Comparison of ENCODE assay signal across 19 cellular contexts in genomic region chr1:175203570-175203969, GRCh38. TPM values are rescaled to one million over a fixed set of nuclear protein-coding genes. Genes with fewer than 3 reads are reported as not detected.
A peak's percentile ranks its signal among the peaks of the same experiment; 100 is the strongest.
DNase-seq lines count a peak whose midpoint lies in the region; ATAC-seq, FAIRE-seq and TF ChIP-seq lines count a peak whose summit lies in the region.
"Had no signal": no experiment of that assay in that cellular context is flagged by ENCODE, and none has a peak within 500 bp of the region (broad histone marks: within the 10 kb centered on the region; RNA-seq: fewer than 3 reads in every experiment).

No MANE protein-coding gene starts in this region.

- H3K36me3 ChIP-seq in GM12878 (ENCODE audit: control insufficient read depth in 2 of 2, insufficient read depth in 2 of 2, low read length in 1 of 2): no peaks in the 10 kb centered on the region
- no peaks in the 10 kb centered on the region for H3K36me3 ChIP-seq in sigmoid colon
- H3K36me3 ChIP-seq: BLaER1 treated with 17β-estradiol and CSF1 and Interleukin-3, amounts not matched to agents 10 nM and 100 nM; HAP-1 had no signal

- no peak overlapping the region for H2AFZ ChIP-seq in GM12878 (ENCODE audit: control insufficient read depth, low read depth, low read length)

- H3K27me3 ChIP-seq in GM12878 (replicated peaks in 1 of 2; ENCODE audit: control insufficient read depth in 2 of 2, insufficient read depth in 2 of 2, low read length in 1 of 2) (no peaks in the 10 kb centered on the region), sigmoid colon (no peaks in the 10 kb centered on the region)
- H3K27me3 ChIP-seq: BLaER1 treated with 17β-estradiol and CSF1 and Interleukin-3, amounts not matched to agents 10 nM and 100 nM had no signal

- DNase-seq in GM12891 (ENCODE audit: insufficient read length, low spot score) (no peak), GM12878 (ENCODE audit: low read depth, low spot score) (no peak), naive B cell (no peak), Right ventricle myocardium inferior (ENCODE audit: missing footprints) (no peak), sigmoid colon (no peak), omental fat pad (ENCODE audit: low spot score) (no peak)
- DNase-seq: ACHN; Calu3; CD8-positive, alpha-beta T cell; DND-41; EL; KBM-7 had no signal

- 52% methylated on average over 2 of the region's 2 CpGs for WGBS in GM12878 (ENCODE audit: insufficient coverage, insufficient replicate concordance, low lambda C conversion rate, missing lambda C conversion rate)
- WGBS in sigmoid colon, 2 donors: 87 to 93% methylated on average over 2 of the region's 2 CpGs

- H3K79me2 ChIP-seq in GM12878 (ENCODE audit: control insufficient read depth, insufficient read depth, low read length): no peaks in the 10 kb centered on the region

- H3K4me1 ChIP-seq in GM12878 (ENCODE audit: control insufficient read depth, insufficient read depth, low read length) (peaks cover 17% of the 10 kb centered on the region), sigmoid colon (peaks cover 0 to 16% (median 15%) of the 10 kb centered on the region in 4 donors)
- H3K4me1 ChIP-seq: HAP-1 had no signal

- RAD21 ChIA-PET in GM12878 (lab: Charles Lee; ENCODE audit: unreplicated experiment): interaction anchor here (1.2 to 3.2 kb wide), 9 partner anchors 12 to 114 kb away, joined by 3 to 20 read pairs (median 5); no protein-coding TSS in a partner anchor

- no peak for TF ChIP-seq RAD21 in GM12878 (IDR thresholded peaks at IDR 0.05; ENCODE audit: insufficient read depth, low read depth, low read length)

- H3K9ac ChIP-seq in GM12878 (ENCODE audit: control insufficient read depth, insufficient read depth, low read length): no peak overlapping the region
- H3K9ac ChIP-seq: BLaER1 treated with 17β-estradiol and CSF1 and Interleukin-3, amounts not matched to agents 10 nM and 100 nM had no signal

- POLR2A ChIA-PET in GM12878 (lab: Charles Lee): interaction anchor here (0.6 to 1.8 kb wide), 3 partner anchors 9 to 47 kb away, joined by 3 to 11 read pairs (median 6); no protein-coding TSS in a partner anchor

- no TSS peak for BruUV-seq in GM12878 (replicated peaks; lab: Mats Ljungman, UMichigan)

- peak overlapping the region in 4 of 6 donors; percentile 17 to 73 (median 50) for H3K27ac Mint-ChIP-seq in naive B cell
- H3K27ac Mint-ChIP-seq: CD8-positive, alpha-beta T cell; IgD-negative memory B cell had no signal

- H3K27me3 Mint-ChIP-seq in naive B cell: no peaks in the 10 kb centered on the region
- H3K27me3 Mint-ChIP-seq: IgD-negative memory B cell had no signal

- ATAC-seq in GM12878: no peak
- ATAC-seq in naive B cell (ENCODE audit: low read depth in 2 of 2): peak; percentile 81 to 84
- ATAC-seq in GM21528 (IDR thresholded peaks at IDR 0.05; ENCODE audit: low FRiP score, unreplicated experiment): no peak
- no peak for ATAC-seq in Right ventricle myocardium inferior
- no peak for ATAC-seq in omental fat pad (ENCODE audit: low FRiP score)
- ATAC-seq: CD8-positive, alpha-beta T cell; HepG2 had no signal

- no peaks in the 10 kb centered on the region for H4K20me1 ChIP-seq in GM12878 (ENCODE audit: control insufficient read depth, insufficient read depth)
- H4K20me1 ChIP-seq: BLaER1 treated with 17β-estradiol and CSF1 and Interleukin-3, amounts not matched to agents 10 nM and 100 nM had no signal

- CTCF ChIA-PET in GM12878 (lab: Yijun Ruan, JAX): interaction anchor here (0.7 to 2.3 kb wide), 7 partner anchors 9 to 115 kb away, joined by 3 to 11 read pairs (median 5); no protein-coding TSS in a partner anchor

- H3K9me3 Mint-ChIP-seq in naive B cell: no peaks in the 10 kb centered on the region
- H3K9me3 Mint-ChIP-seq: CD8-positive, alpha-beta T cell; IgD-negative memory B cell had no signal

- TF ChIP-seq CTCF in GM12878 (IDR thresholded peaks at IDR 0.05 in 2 of 3, conservative IDR thresholded peaks at IDR 0.05 in 1 of 3; ENCODE audit: control insufficient read depth in 2 of 3, extremely low read depth in 1 of 3, insufficient read depth in 1 of 3, low read depth in 3 of 3, low read length in 3 of 3): no peak
- no peak for TF ChIP-seq CTCF in sigmoid colon (IDR thresholded peaks at IDR 0.05)
- no peak for TF ChIP-seq CTCF in omental fat pad (IDR thresholded peaks at IDR 0.05)

- H3K36me3 Mint-ChIP-seq in naive B cell: no peaks in the 10 kb centered on the region
- H3K36me3 Mint-ChIP-seq: CD8-positive, alpha-beta T cell had no signal

- no peak for TF ChIP-seq EP300 in GM12878 (IDR thresholded peaks at IDR 0.05; ENCODE audit: borderline replicate concordance in 1 of 2, control insufficient read depth in 1 of 2, low read depth in 2 of 2, low read length in 2 of 2)
- no peak for TF ChIP-seq EP300 in sigmoid colon (IDR thresholded peaks at IDR 0.05)

- H3K4me1 Mint-ChIP-seq in naive B cell: peaks cover 61 to 88% (median 79%) of the 10 kb centered on the region in 3 donors

- in situ Hi-C loops in GM12878 (cut with MboI): no loop called here

- peak overlapping the region in 7 of 8 donors; percentile 37 to 88 (median 53) for H3K4me3 Mint-ChIP-seq in naive B cell
- H3K4me3 Mint-ChIP-seq: CD8-positive, alpha-beta T cell had no signal

- SMC1A ChIA-PET in GM12878 (lab: Charles Lee; ENCODE audit: uncharacterized antibody, unreplicated experiment): interaction anchor here (0.8 to 2.9 kb wide), 15 partner anchors 9 to 115 kb away, joined by 3 to 25 read pairs (median 5); no protein-coding TSS in a partner anchor

- no peak for TF ChIP-seq POLR2A in GM12891 (IDR thresholded peaks at IDR 0.05; ENCODE audit: low read depth, low read length)
- TF ChIP-seq POLR2A in GM12878 (IDR thresholded peaks at IDR 0.05; ENCODE audit: low read depth, low read length): no peak
- no peak for TF ChIP-seq POLR2A in sigmoid colon (IDR thresholded peaks at IDR 0.05)

- no peak overlapping the region for H3K4me3 ChIP-seq in GM12878
- no peak overlapping the region for H3K4me3 ChIP-seq in sigmoid colon
- H3K4me3 ChIP-seq: BLaER1 treated with 17β-estradiol and CSF1 and Interleukin-3, amounts not matched to agents 10 nM and 100 nM; HAP-1 had no signal

- intact Hi-C loops in GM12878 (cut with micrococcal nuclease; ENCODE audit: unreplicated experiment) (no loop called here), Right ventricle myocardium inferior (cut with DNase I) (loop anchor here (5.0 kb wide), 1 partner anchor 64 kb away; no protein-coding TSS in a partner anchor), sigmoid colon (cut with DNase I) (no loop called here)

- FAIRE-seq in GM12891 (lab: Jason Lieb, UNC) (peak; percentile 20), GM12878 (lab: Jason Lieb, UNC) (no peak)
- FAIRE-seq: A204.1, HepG2 had no signal

- H3K4me2 ChIP-seq in GM12878 (ENCODE audit: control insufficient read depth, insufficient read depth): peak overlapping the region; percentile 33; the same call in 1 of the 2 replicates

- H3K27ac ChIP-seq in GM12878 (ENCODE audit: control insufficient read depth, insufficient read depth) (no peak overlapping the region), sigmoid colon (no peak overlapping the region)
- H3K27ac ChIP-seq: BLaER1 treated with 17β-estradiol and CSF1 and Interleukin-3, amounts not matched to agents 10 nM and 100 nM had no signal

- H3K9me3 ChIP-seq in GM12878 (replicated peaks; ENCODE audit: control insufficient read depth, insufficient read depth, low read length) (no peaks in the 10 kb centered on the region), sigmoid colon (no peaks in the 10 kb centered on the region)
- H3K9me3 ChIP-seq: BLaER1 treated with 17β-estradiol and CSF1 and Interleukin-3, amounts not matched to agents 10 nM and 100 nM; HAP-1 had no signal

TF ChIP-seq in GM12891, 5 proteins besides CTCF, POLR2A, EP300 and RAD21:
- no peak for TF ChIP-seq SPI1 (IDR thresholded peaks at IDR 0.05; ENCODE audit: low read depth, low read length)
- no peak for TF ChIP-seq TAF1 (IDR thresholded peaks at IDR 0.05; ENCODE audit: low read depth, low read length)
- TF ChIP-seq PAX5 (IDR thresholded peaks at IDR 0.05; ENCODE audit: insufficient read depth, low read length, severe bottlenecking): no peak
- no peak for TF ChIP-seq POLR2AphosphoS5 (IDR thresholded peaks at IDR 0.05; ENCODE audit: low read depth, low read length)
- no peak for TF ChIP-seq POU2F2 (IDR thresholded peaks at IDR 0.05; ENCODE audit: low read depth, low read length)

TF ChIP-seq in GM12878, 131 proteins besides CTCF, POLR2A, EP300 and RAD21 (continues in another document):
- no peak for TF ChIP-seq GABPA (IDR thresholded peaks at IDR 0.05; ENCODE audit: low read depth)
- TF ChIP-seq STAT1 (conservative IDR thresholded peaks at IDR 0.05): no peak

RNA-seq across cellular contexts. Expression of gene KIAA0040, which starts 11.0 kb away (rescaled TPM):
- 3.9 TPM for polyA plus RNA-seq in GM12891 (2012; ENCODE audit: low read depth, missing spikeins)
- total RNA-seq in GM12878 (2013; cell fraction: nucleolus; rRNA removed): 19.4 and 22.6 TPM in 2 replicates
- total RNA-seq in GM12878 (2014; rRNA removed) (22.9 and 24.1 TPM in 2 replicates), GM12878 (2014; rRNA removed; fragmentation: Illumina TruSeq; extraction: Trizol) (23.5 and 24.4 TPM in 2 replicates), GM12878 (2021) (29.0 and 29.2 TPM in 2 replicates), Right ventricle myocardium inferior (22.8 TPM), sigmoid colon (10 to 100 TPM; 11.4 to 28.2 (median 20.4) TPM), omental fat pad (100 to 1,000 TPM in 2 of 4 donors, 10 to 100 TPM in 2; 83.4 to 172 (median 113) TPM)
- polyA plus RNA-seq in GM12878 (2011; ENCODE audit: low read depth): 5.8 TPM
- polyA plus RNA-seq in GM12878 (2011; rRNA removed) (39.9 and 47.7 TPM in 2 replicates), GM12878 (2014; fragmentation: Illumina TruSeq; extraction: Trizol) (31.8 and 38.1 TPM in 2 replicates), GM12878 (2014; fragmentation: Nextera tagmentation; extraction: Ambion mirVana) (1 to 10 TPM; 7.6 to 8.3 TPM), GM12878 (2014; rRNA removed) (20.5 and 24.1 TPM in 2 replicates), GM12878 (2016; fragmentation: Nextera tagmentation; extraction: Ambion mirVana) (10 to 100 TPM; 19.7 to 20.3 TPM), naive B cell (ENCODE audit: low read depth in 6 of 6) (100 to 1,000 TPM in 5 of 6 donors, 10 to 100 TPM in 1; 97.1 to 182 (median 140) TPM), sigmoid colon (10 to 100 TPM in 1 of 3 donors, 1 to 10 TPM in 2; 6.6 to 20.5 (median 6.9) TPM)
- polyA plus RNA-seq in GM12878 (2011; cell fraction: cytosol; rRNA removed): 44.7 and 45.5 TPM in 2 replicates
- polyA plus RNA-seq in GM12878 (2011; cell fraction: nucleus; rRNA removed): 28.1 and 33.0 TPM in 2 replicates
- 7.0 and 11.0 TPM in 2 replicates for polyA plus RNA-seq in GM12878 (2012)
- polyA minus RNA-seq in GM12878 (2011; rRNA and poly(A)+ RNA removed): 57.5 and 68.2 TPM in 2 replicates
- 15.7 and 17.1 TPM in 2 replicates for polyA minus RNA-seq in GM12878 (2011; cell fraction: cytosol; rRNA and poly(A)+ RNA removed)
- 14.0 and 17.7 TPM in 2 replicates for polyA minus RNA-seq in GM12878 (2011; cell fraction: nucleus; rRNA and poly(A)+ RNA removed)
- total RNA-seq: G401 had no signal

Comparison
In these comparisons a context has a peak if more than half of its experiments do, and no peak if none do; other contexts are left out.
1. ATAC-seq: peak in naive B cell (2 of 2); none in GM12878 (single experiment), GM21528 (single experiment), Right ventricle myocardium inferior (single experiment) and omental fat pad (single experiment).